In the genomic region with DNA sequence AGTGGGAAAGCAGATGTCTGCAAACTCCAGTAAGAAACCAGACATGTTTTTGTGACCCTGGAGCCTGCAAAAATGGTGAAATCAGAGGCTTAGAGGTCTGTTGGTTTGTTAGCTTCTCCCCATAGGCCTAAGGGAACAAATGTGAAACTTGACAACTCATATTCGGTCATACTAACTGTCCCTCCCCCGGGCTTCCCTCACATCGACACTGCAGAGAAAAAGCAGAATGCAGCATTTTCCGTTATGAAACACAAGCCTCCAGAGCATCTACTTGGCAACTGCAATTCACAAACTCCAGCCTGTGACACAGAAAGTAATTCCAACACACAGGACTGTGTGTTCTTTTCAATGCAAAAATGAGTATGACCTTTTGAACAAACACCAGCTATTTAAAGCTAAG, we compare ENCODE assay signal across 24 cellular contexts. TPM values are rescaled to one million over a fixed set of nuclear protein-coding genes. Genes with fewer than 3 reads are reported as not detected.
DNase-seq lines count a peak whose midpoint lies in the region; ATAC-seq and TF ChIP-seq lines count a peak whose summit lies in the region.
"Had no signal": no experiment of that assay in that cellular context is flagged by ENCODE, and none has a peak within 500 bp of the region (broad histone marks: within the 10 kb centered on the region; RNA-seq: fewer than 3 reads in every experiment).

No MANE protein-coding gene starts in this region.

- peak overlapping the region; percentile 86 for H3K27ac ChIP-seq in angular gyrus (ENCODE audit: low read depth, low read length)
- H3K27ac ChIP-seq: 22Rv1, epithelial cell of prostate had no signal

- ATAC-seq in activated CD4-positive, alpha-beta T cell treated with anti-CD3 and anti-CD28 coated beads for 36 hours: peak; percentile 37
- ATAC-seq in naive thymus-derived CD8-positive, alpha-beta T cell: no peak
- no peak for ATAC-seq in HG02678 (IDR thresholded peaks at IDR 0.05; ENCODE audit: unreplicated experiment)

- H3K4me1 Mint-ChIP-seq in activated CD4-positive, alpha-beta T cell treated with anti-CD3 and anti-CD28 coated beads for 36 hours: peaks cover 7% of the 10 kb centered on the region
- peaks cover 12% of the 10 kb centered on the region for H3K4me1 Mint-ChIP-seq in glutamatergic neuron (ENCODE audit: low read depth, unreplicated experiment)
- peaks cover 8 to 17% (median 9%) of the 10 kb centered on the region in 4 donors for H3K4me1 Mint-ChIP-seq in naive thymus-derived CD8-positive, alpha-beta T cell

- H3K9me3 Mint-ChIP-seq in activated CD4-positive, alpha-beta T cell treated with anti-CD3 and anti-CD28 coated beads for 36 hours (ENCODE audit: low read depth): no peaks in the 10 kb centered on the region
- H3K9me3 Mint-ChIP-seq in glutamatergic neuron (ENCODE audit: unreplicated experiment): peaks cover 5% of the 10 kb centered on the region
- no peaks in the 10 kb centered on the region for H3K9me3 Mint-ChIP-seq in naive thymus-derived CD8-positive, alpha-beta T cell
- H3K9me3 Mint-ChIP-seq: T-helper 2 cell treated with Interferon-gamma antibody and Interleukin-4, amounts not matched to agents 5 μg/mL and 100 μg/mL, for 36 hours had no signal

- H3K36me3 Mint-ChIP-seq in activated CD4-positive, alpha-beta T cell treated with anti-CD3 and anti-CD28 coated beads for 36 hours (ENCODE audit: low read depth): no peaks in the 10 kb centered on the region
- H3K36me3 Mint-ChIP-seq in glutamatergic neuron (ENCODE audit: unreplicated experiment): peaks cover 15% of the 10 kb centered on the region
- H3K36me3 Mint-ChIP-seq in naive thymus-derived CD8-positive, alpha-beta T cell: no peaks in the 10 kb centered on the region
- H3K36me3 Mint-ChIP-seq: activated naive CD8-positive, alpha-beta T cell had no signal

- no peak overlapping the region for H3K27ac Mint-ChIP-seq in activated CD4-positive, alpha-beta T cell treated with anti-CD3 and anti-CD28 coated beads for 36 hours
- no peak overlapping the region for H3K27ac Mint-ChIP-seq in glutamatergic neuron (ENCODE audit: unreplicated experiment)
- no peak overlapping the region for H3K27ac Mint-ChIP-seq in naive thymus-derived CD8-positive, alpha-beta T cell
- H3K27ac Mint-ChIP-seq: activated naive CD8-positive, alpha-beta T cell; CD14-positive monocyte; progenitor cell of endocrine pancreas; T-helper 2 cell treated with Interferon-gamma antibody and Interleukin-4, amounts not matched to agents 5 μg/mL and 100 μg/mL, for 36 hours had no signal

- CTCF ChIA-PET in activated CD4-positive, alpha-beta T cell treated with anti-CD3 and anti-CD28 coated beads for 36 hours (lab: Charles Lee): interaction anchor here (0.7 to 1.8 kb wide), 4 partner anchors 28 to 180 kb away, joined by 3 to 6 read pairs (median 4); no protein-coding TSS in a partner anchor

- peak; percentile 13 for DNase-seq in activated CD4-positive, alpha-beta T cell treated with anti-CD3 and anti-CD28 coated beads for 36 hours
- no peak for DNase-seq in activated CD4-positive, alpha-beta T cell treated with anti-CD3 and anti-CD28 coated beads, Interleukin-2, amount 50 U/mL, for 1 hour
- DNase-seq in glutamatergic neuron (no peak), occipital lobe (lab: John Stamatoyannopoulos, UW) (peak; percentile 55), kidney tubule cell (ENCODE audit: low spot score) (no peak)
- DNase-seq in naive thymus-derived CD8-positive, alpha-beta T cell: no peak
- DNase-seq: activated effector memory CD4-positive, alpha-beta T cell treated with Interleukin-2 at 50 U/mL for 16 hours; aorta; cerebellar nuclear complex; left cardiac atrium; mesenchymal stem cell; NCI-H1048; NCI-H1694; NCI-H2171; NCI-H510A treated with DMSO at 0.1 percent for 48 hours; stimulated activated naive CD4-positive, alpha-beta T cell treated with Interleukin-2 at 50 U/mL for 16 hours had no signal

- H3K4me3 Mint-ChIP-seq in activated CD4-positive, alpha-beta T cell treated with anti-CD3 and anti-CD28 coated beads for 36 hours: no peak overlapping the region
- H3K4me3 Mint-ChIP-seq in glutamatergic neuron (ENCODE audit: unreplicated experiment): peak overlapping the region; percentile 50
- H3K4me3 Mint-ChIP-seq in naive thymus-derived CD8-positive, alpha-beta T cell: no peak overlapping the region
- H3K4me3 Mint-ChIP-seq: activated naive CD8-positive, alpha-beta T cell; CD14-positive monocyte; T-helper 2 cell treated with Interferon-gamma antibody and Interleukin-4, amounts not matched to agents 5 μg/mL and 100 μg/mL, for 36 hours had no signal

- intact Hi-C loops in activated CD4-positive, alpha-beta T cell treated with anti-CD3 and anti-CD28 coated beads for 36 hours (cut with DNase I, micrococcal nuclease): loop anchor here in 1 of 2 experiments (10.0 kb wide), 1 partner anchor 418 kb away; no protein-coding TSS in a partner anchor

- TF ChIP-seq CTCF in glutamatergic neuron (IDR thresholded peaks at IDR 0.05; ENCODE audit: partially characterized antibody, unreplicated experiment): no peak

- POLR2A ChIA-PET in activated CD4-positive, alpha-beta T cell treated with anti-CD3 and anti-CD28 coated beads for 36 hours (lab: Charles Lee): no interaction called here
- POLR2A ChIA-PET in naive thymus-derived CD8-positive, alpha-beta T cell (lab: Charles Lee): interaction anchor here (0.5 kb wide), 1 partner anchor 557 kb away, joined by 3 read pairs; no protein-coding TSS in a partner anchor

- H3K27me3 Mint-ChIP-seq in activated CD4-positive, alpha-beta T cell treated with anti-CD3 and anti-CD28 coated beads for 36 hours: peaks cover 37% of the 10 kb centered on the region
- H3K27me3 Mint-ChIP-seq in glutamatergic neuron (ENCODE audit: unreplicated experiment): peaks cover 7% of the 10 kb centered on the region
- H3K27me3 Mint-ChIP-seq in naive thymus-derived CD8-positive, alpha-beta T cell: peaks cover 14 to 72% (median 36%) of the 10 kb centered on the region in 5 donors

RNA-seq across cellular contexts. Expression of a gene that starts 3.7 kb away (rescaled TPM):
- under 1 TPM; 0.25 to 0.37 TPM for total RNA-seq in activated CD4-positive, alpha-beta T cell treated with anti-CD3 and anti-CD28 coated beads for 36 hours
- total RNA-seq in glutamatergic neuron (ENCODE audit: unreplicated experiment): 19.7 TPM
- 7.0 TPM for total RNA-seq in occipital lobe
- total RNA-seq in naive thymus-derived CD8-positive, alpha-beta T cell: under 1 TPM; 0.22 to 0.23 TPM
- polyA plus RNA-seq in naive thymus-derived CD8-positive, alpha-beta T cell: not detected
- polyA plus RNA-seq: CD14-positive monocyte had no signal

Comparison
In these comparisons a context has a peak if more than half of its experiments do, and no peak if none do; other contexts are left out.
1. DNase-seq: peak in activated CD4-positive, alpha-beta T cell treated with anti-CD3 and anti-CD28 coated beads for 36 hours (single experiment) and occipital lobe (single experiment); none in activated CD4-positive, alpha-beta T cell treated with anti-CD3 and anti-CD28 coated beads, Interleukin-2, amount 50 U/mL, for 1 hour (single experiment), glutamatergic neuron (single experiment), kidney tubule cell (single experiment) and naive thymus-derived CD8-positive, alpha-beta T cell (0 of 10).